Comparison of ENCODE assay signal across 1 cellular context in the genomic region with DNA sequence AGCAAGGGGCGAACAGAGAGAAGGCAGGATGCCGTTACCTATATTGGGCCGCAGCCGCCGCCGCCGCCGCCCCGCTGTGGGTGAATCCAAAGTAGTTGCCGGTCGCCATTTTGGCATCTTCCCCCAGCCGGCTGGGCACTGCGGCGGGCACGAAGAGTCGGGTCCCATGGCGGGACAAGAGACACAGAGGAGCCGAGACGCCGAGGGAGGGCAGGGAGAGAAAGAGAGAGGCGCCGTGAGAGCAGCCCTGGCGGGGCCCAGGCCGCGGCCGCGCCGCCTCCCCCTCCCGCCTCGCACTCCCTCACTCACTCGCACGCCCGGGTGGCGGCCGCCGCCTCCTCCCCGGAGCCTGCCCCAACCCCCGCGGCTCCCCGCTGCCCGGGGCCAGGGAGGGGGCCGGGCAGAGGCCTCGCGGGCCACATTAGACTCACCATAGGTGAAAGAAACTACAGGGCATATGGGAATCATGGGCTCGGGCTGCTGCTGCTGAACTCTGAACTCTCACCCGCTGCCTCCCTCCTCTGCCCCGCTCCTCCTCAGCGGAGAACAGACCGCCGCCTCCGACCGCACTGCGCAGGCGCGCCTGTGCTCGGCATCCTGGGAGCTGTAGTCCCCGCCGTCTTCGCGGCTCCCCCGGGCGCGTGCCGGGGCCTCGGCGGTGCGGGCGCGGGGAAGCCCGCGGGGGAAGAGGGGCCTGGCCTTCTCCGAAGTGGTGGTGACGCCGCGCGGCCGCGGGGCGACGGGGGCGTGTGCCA.
A peak's percentile ranks its signal among the peaks of the same experiment; 100 is the strongest.
TF ChIP-seq lines count a peak whose summit lies in the region.

A gene (minus strand): TSS at position 550 of the 755 bp plus-strand sequence. CDS start 82 bp downstream, at position 468.

TF ChIP-seq in GM12878, 131 proteins besides CTCF, POLR2A, EP300 and RAD21 (continued from another document):
- TF ChIP-seq FOS (IDR thresholded peaks at IDR 0.05; ENCODE audit: borderline replicate concordance, extremely low read depth, insufficient read length) (no peak), SUPT20H (IDR thresholded peaks at IDR 0.05; ENCODE audit: borderline replicate concordance, control insufficient read depth, low read depth, low read length) (no peak), ZNF217 (IDR thresholded peaks at IDR 0.05) (no peak), RAD51 (IDR thresholded peaks at IDR 0.05) (no peak), NR2C2 (IDR thresholded peaks at IDR 0.05; ENCODE audit: borderline replicate concordance, control insufficient read depth, insufficient read length, low read depth) (peak; percentile 75), MTA3 (IDR thresholded peaks at IDR 0.05; ENCODE audit: borderline replicate concordance, low read length) (no peak), BACH1 (IDR thresholded peaks at IDR 0.05; ENCODE audit: borderline replicate concordance) (no peak; the same call in 1 of the 2 replicates), NFXL1 (IDR thresholded peaks at IDR 0.05; ENCODE audit: borderline replicate concordance) (no peak), MTA2 (IDR thresholded peaks at IDR 0.05; ENCODE audit: low read depth) (no peak), SMAD1 (IDR thresholded peaks at IDR 0.05; ENCODE audit: low read depth, partially characterized antibody) (no peak)
- TF ChIP-seq, protein P1, sequence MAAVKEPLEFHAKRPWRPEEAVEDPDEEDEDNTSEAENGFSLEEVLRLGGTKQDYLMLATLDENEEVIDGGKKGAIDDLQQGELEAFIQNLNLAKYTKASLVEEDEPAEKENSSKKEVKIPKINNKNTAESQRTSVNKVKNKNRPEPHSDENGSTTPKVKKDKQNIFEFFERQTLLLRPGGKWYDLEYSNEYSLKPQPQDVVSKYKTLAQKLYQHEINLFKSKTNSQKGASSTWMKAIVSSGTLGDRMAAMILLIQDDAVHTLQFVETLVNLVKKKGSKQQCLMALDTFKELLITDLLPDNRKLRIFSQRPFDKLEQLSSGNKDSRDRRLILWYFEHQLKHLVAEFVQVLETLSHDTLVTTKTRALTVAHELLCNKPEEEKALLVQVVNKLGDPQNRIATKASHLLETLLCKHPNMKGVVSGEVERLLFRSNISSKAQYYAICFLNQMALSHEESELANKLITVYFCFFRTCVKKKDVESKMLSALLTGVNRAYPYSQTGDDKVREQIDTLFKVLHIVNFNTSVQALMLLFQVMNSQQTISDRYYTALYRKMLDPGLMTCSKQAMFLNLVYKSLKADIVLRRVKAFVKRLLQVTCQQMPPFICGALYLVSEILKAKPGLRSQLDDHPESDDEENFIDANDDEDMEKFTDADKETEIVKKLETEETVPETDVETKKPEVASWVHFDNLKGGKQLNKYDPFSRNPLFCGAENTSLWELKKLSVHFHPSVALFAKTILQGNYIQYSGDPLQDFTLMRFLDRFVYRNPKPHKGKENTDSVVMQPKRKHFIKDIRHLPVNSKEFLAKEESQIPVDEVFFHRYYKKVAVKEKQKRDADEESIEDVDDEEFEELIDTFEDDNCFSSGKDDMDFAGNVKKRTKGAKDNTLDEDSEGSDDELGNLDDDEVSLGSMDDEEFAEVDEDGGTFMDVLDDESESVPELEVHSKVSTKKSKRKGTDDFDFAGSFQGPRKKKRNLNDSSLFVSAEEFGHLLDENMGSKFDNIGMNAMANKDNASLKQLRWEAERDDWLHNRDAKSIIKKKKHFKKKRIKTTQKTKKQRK (IDR thresholded peaks at IDR 0.05; ENCODE audit: low read depth, low read length), result no peak
- TF ChIP-seq, protein P2, sequence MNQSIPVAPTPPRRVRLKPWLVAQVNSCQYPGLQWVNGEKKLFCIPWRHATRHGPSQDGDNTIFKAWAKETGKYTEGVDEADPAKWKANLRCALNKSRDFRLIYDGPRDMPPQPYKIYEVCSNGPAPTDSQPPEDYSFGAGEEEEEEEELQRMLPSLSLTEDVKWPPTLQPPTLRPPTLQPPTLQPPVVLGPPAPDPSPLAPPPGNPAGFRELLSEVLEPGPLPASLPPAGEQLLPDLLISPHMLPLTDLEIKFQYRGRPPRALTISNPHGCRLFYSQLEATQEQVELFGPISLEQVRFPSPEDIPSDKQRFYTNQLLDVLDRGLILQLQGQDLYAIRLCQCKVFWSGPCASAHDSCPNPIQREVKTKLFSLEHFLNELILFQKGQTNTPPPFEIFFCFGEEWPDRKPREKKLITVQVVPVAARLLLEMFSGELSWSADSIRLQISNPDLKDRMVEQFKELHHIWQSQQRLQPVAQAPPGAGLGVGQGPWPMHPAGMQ (IDR thresholded peaks at IDR 0.05; ENCODE audit: borderline replicate concordance), result no peak
- TF ChIP-seq, protein P3, sequence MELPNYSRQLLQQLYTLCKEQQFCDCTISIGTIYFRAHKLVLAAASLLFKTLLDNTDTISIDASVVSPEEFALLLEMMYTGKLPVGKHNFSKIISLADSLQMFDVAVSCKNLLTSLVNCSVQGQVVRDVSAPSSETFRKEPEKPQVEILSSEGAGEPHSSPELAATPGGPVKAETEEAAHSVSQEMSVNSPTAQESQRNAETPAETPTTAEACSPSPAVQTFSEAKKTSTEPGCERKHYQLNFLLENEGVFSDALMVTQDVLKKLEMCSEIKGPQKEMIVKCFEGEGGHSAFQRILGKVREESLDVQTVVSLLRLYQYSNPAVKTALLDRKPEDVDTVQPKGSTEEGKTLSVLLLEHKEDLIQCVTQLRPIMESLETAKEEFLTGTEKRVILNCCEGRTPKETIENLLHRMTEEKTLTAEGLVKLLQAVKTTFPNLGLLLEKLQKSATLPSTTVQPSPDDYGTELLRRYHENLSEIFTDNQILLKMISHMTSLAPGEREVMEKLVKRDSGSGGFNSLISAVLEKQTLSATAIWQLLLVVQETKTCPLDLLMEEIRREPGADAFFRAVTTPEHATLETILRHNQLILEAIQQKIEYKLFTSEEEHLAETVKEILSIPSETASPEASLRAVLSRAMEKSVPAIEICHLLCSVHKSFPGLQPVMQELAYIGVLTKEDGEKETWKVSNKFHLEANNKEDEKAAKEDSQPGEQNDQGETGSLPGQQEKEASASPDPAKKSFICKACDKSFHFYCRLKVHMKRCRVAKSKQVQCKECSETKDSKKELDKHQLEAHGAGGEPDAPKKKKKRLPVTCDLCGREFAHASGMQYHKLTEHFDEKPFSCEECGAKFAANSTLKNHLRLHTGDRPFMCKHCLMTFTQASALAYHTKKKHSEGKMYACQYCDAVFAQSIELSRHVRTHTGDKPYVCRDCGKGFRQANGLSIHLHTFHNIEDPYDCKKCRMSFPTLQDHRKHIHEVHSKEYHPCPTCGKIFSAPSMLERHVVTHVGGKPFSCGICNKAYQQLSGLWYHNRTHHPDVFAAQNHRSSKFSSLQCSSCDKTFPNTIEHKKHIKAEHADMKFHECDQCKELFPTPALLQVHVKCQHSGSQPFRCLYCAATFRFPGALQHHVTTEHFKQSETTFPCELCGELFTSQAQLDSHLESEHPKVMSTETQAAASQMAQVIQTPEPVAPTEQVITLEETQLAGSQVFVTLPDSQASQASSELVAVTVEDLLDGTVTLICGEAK (IDR thresholded peaks at IDR 0.05; ENCODE audit: borderline replicate concordance), result no peak
